11 cellular contexts compared by ENCODE assay signal in genomic region chr19:15374796-15375440, GRCh38. TPM values are rescaled to one million over a fixed set of nuclear protein-coding genes. Genes with fewer than 3 reads are reported as not detected.
DNase-seq lines count a peak whose midpoint lies in the region; ATAC-seq and TF ChIP-seq lines count a peak whose summit lies in the region.
"Had no signal": no experiment of that assay in that cellular context is flagged by ENCODE, and none has a peak within 500 bp of the region (broad histone marks: within the 10 kb centered on the region; RNA-seq: fewer than 3 reads in every experiment).

No MANE protein-coding gene starts in this region.

- no peak for ATAC-seq in activated CD8-positive, alpha-beta T cell treated with anti-CD3 and anti-CD28 coated beads, Interleukin-2, amount 10 ng/mL, durations not matched to agents 7 days and 5 days
- ATAC-seq in activated CD8-positive, alpha-beta T cell treated with anti-CD3 and anti-CD28 coated beads for 36 hours, result no peak

- H3K9me3 Mint-ChIP-seq in activated CD8-positive, alpha-beta T cell treated with anti-CD3 and anti-CD28 coated beads, Interleukin-2, amount 10 ng/mL, durations not matched to agents 7 days and 5 days (ENCODE audit: insufficient read depth), result no peaks in the 10 kb centered on the region
- H3K9me3 Mint-ChIP-seq in activated CD8-positive, alpha-beta T cell treated with anti-CD3 and anti-CD28 coated beads for 36 hours, result no peaks in the 10 kb centered on the region
- no peaks in the 10 kb centered on the region for H3K9me3 Mint-ChIP-seq in neural crest cell
- no peaks in the 10 kb centered on the region for H3K9me3 Mint-ChIP-seq in activated T-helper 2 cell treated with anti-CD3 and anti-CD28 coated beads, Interferon-gamma antibody, Interleukin-2, Interleukin-4, amounts not matched to agents 10 μg/mL and 5 μg/mL and 100 μg/mL, durations not matched to agents 14 hours and 24 hours and 36 hours

- H3K4me1 Mint-ChIP-seq in activated CD8-positive, alpha-beta T cell treated with anti-CD3 and anti-CD28 coated beads, Interleukin-2, amount 10 ng/mL, durations not matched to agents 7 days and 5 days (ENCODE audit: low read depth), result peaks cover 22% of the 10 kb centered on the region
- H3K4me1 Mint-ChIP-seq in activated CD8-positive, alpha-beta T cell treated with anti-CD3 and anti-CD28 coated beads for 36 hours (ENCODE audit: low read depth), result peaks cover 26% of the 10 kb centered on the region
- H3K4me1 Mint-ChIP-seq in neural crest cell, result peaks cover 23% of the 10 kb centered on the region
- peaks cover 16% of the 10 kb centered on the region for H3K4me1 Mint-ChIP-seq in activated T-helper 2 cell treated with anti-CD3 and anti-CD28 coated beads, Interferon-gamma antibody, Interleukin-2, Interleukin-4, amounts not matched to agents 10 μg/mL and 5 μg/mL and 100 μg/mL, durations not matched to agents 14 hours and 24 hours and 36 hours (ENCODE audit: low read depth)

- H3K27me3 ChIP-seq in tibial nerve, result no peaks in the 10 kb centered on the region
- H3K27me3 ChIP-seq: ovary had no signal

- H3K27ac Mint-ChIP-seq in activated CD8-positive, alpha-beta T cell treated with anti-CD3 and anti-CD28 coated beads, Interleukin-2, amount 10 ng/mL, durations not matched to agents 7 days and 5 days, result peak overlapping the region; percentile 25
- H3K27ac Mint-ChIP-seq in activated CD8-positive, alpha-beta T cell treated with anti-CD3 and anti-CD28 coated beads for 36 hours, result no peak overlapping the region
- H3K27ac Mint-ChIP-seq in neural crest cell (ENCODE audit: unreplicated experiment), result no peak overlapping the region
- no peak overlapping the region for H3K27ac Mint-ChIP-seq in activated T-helper 2 cell treated with anti-CD3 and anti-CD28 coated beads, Interferon-gamma antibody, Interleukin-2, Interleukin-4, amounts not matched to agents 10 μg/mL and 5 μg/mL and 100 μg/mL, durations not matched to agents 14 hours and 24 hours and 36 hours

- no peak for TF ChIP-seq CTCF in activated CD8-positive, alpha-beta T cell treated with anti-CD3 and anti-CD28 coated beads for 36 hours (IDR thresholded peaks at IDR 0.05)
- no peak for TF ChIP-seq CTCF in epithelial cell of proximal tubule (conservative IDR thresholded peaks at IDR 0.05; ENCODE audit: low read depth, low read length)
- TF ChIP-seq CTCF in neural crest cell (conservative IDR thresholded peaks at IDR 0.05), result no peak
- TF ChIP-seq CTCF in tibial nerve (IDR thresholded peaks at IDR 0.05), result no peak

- intact Hi-C loops in activated CD8-positive, alpha-beta T cell treated with anti-CD3 and anti-CD28 coated beads for 36 hours (cut with micrococcal nuclease), result loop anchor here (5.0 kb wide), 1 partner anchor 182 kb away; no protein-coding TSS in a partner anchor
- intact Hi-C loops in activated T-helper 2 cell treated with anti-CD3 and anti-CD28 coated beads, Interferon-gamma antibody, Interleukin-2, Interleukin-4, amounts not matched to agents 10 μg/mL and 5 μg/mL and 100 μg/mL, durations not matched to agents 14 hours and 24 hours and 36 hours (cut with micrococcal nuclease), result loop anchor here (5.0 kb wide), 1 partner anchor 88 kb away; no protein-coding TSS in a partner anchor

- DNase-seq in activated CD8-positive, alpha-beta T cell treated with anti-CD3 and anti-CD28 coated beads, Interleukin-2, amount 10 ng/mL, durations not matched to agents 7 days and 5 days, result no peak
- DNase-seq in activated CD8-positive, alpha-beta T cell treated with anti-CD3 and anti-CD28 coated beads for 36 hours, result no peak
- DNase-seq in epithelial cell of proximal tubule (ENCODE audit: low read depth) (peak; percentile 38), neural crest cell (ENCODE audit: low read depth, low spot score) (no peak), tibial nerve (ENCODE audit: low spot score in 2 of 2) (no peak), NCI-H146 (lab: John Stamatoyannopoulos, UW) (no peak), T1000 (lab: John Stamatoyannopoulos, UW) (no peak)
- no peak for DNase-seq in activated T-helper 2 cell treated with anti-CD3 and anti-CD28 coated beads, Interferon-gamma antibody, Interleukin-2, Interleukin-4, amounts not matched to agents 10 μg/mL and 5 μg/mL and 100 μg/mL, durations not matched to agents 14 hours and 24 hours and 36 hours (ENCODE audit: low spot score)
- DNase-seq: 8988T, OCI-M1 had no signal

- H3K4me1 ChIP-seq in tibial nerve, result peaks cover 0 to 56% (median 41%) of the 10 kb centered on the region in 4 donors

- 15 to 28% methylated on average over 12 to 19 of the region's 24 CpGs for WGBS in tibial nerve, 2 donors

- TF ChIP-seq POLR2A in tibial nerve (IDR thresholded peaks at IDR 0.05), result no peak

- no peak overlapping the region for H3K4me3 Mint-ChIP-seq in activated CD8-positive, alpha-beta T cell treated with anti-CD3 and anti-CD28 coated beads, Interleukin-2, amount 10 ng/mL, durations not matched to agents 7 days and 5 days
- H3K4me3 Mint-ChIP-seq in activated CD8-positive, alpha-beta T cell treated with anti-CD3 and anti-CD28 coated beads for 36 hours, result no peak overlapping the region
- peak overlapping the region; percentile 56 for H3K4me3 Mint-ChIP-seq in neural crest cell
- H3K4me3 Mint-ChIP-seq in activated T-helper 2 cell treated with anti-CD3 and anti-CD28 coated beads, Interferon-gamma antibody, Interleukin-2, Interleukin-4, amounts not matched to agents 10 μg/mL and 5 μg/mL and 100 μg/mL, durations not matched to agents 14 hours and 24 hours and 36 hours (ENCODE audit: low read depth), result no peak overlapping the region

- TF ChIP-seq EP300 in tibial nerve (IDR thresholded peaks at IDR 0.05), result peak in 1 of 2 donors; percentile 50

- POLR2A ChIA-PET in activated CD8-positive, alpha-beta T cell treated with anti-CD3 and anti-CD28 coated beads, Interleukin-2, amount 10 ng/mL, durations not matched to agents 7 days and 5 days (lab: Charles Lee), result no interaction called here
- POLR2A ChIA-PET in activated CD8-positive, alpha-beta T cell treated with anti-CD3 and anti-CD28 coated beads for 36 hours (lab: Charles Lee), result interaction anchor here (1.1 to 6.7 kb wide), 2 partner anchors 11 to 15 kb away, joined by 3 to 34 read pairs; no protein-coding TSS in a partner anchor

- H3K4me3 ChIP-seq in epithelial cell of proximal tubule (ENCODE audit: low read depth, low read length), result peak overlapping the region; percentile 13
- H3K4me3 ChIP-seq in tibial nerve, result peak overlapping the region in 1 of 4 donors; percentile 6
- H3K4me3 ChIP-seq: ovary had no signal

- H3K36me3 Mint-ChIP-seq in activated CD8-positive, alpha-beta T cell treated with anti-CD3 and anti-CD28 coated beads, Interleukin-2, amount 10 ng/mL, durations not matched to agents 7 days and 5 days (ENCODE audit: low read depth), result peaks cover 49% of the 10 kb centered on the region
- H3K36me3 Mint-ChIP-seq in activated CD8-positive, alpha-beta T cell treated with anti-CD3 and anti-CD28 coated beads for 36 hours (ENCODE audit: low read depth), result peaks cover 29% of the 10 kb centered on the region
- peaks cover 4% of the 10 kb centered on the region for H3K36me3 Mint-ChIP-seq in neural crest cell (ENCODE audit: low read depth)
- H3K36me3 Mint-ChIP-seq in activated T-helper 2 cell treated with anti-CD3 and anti-CD28 coated beads, Interferon-gamma antibody, Interleukin-2, Interleukin-4, amounts not matched to agents 10 μg/mL and 5 μg/mL and 100 μg/mL, durations not matched to agents 14 hours and 24 hours and 36 hours (ENCODE audit: low read depth), result peaks cover 43% of the 10 kb centered on the region

- no peaks in the 10 kb centered on the region for H3K9me3 ChIP-seq in tibial nerve
- H3K9me3 ChIP-seq: ovary had no signal

- peaks cover 5 to 42% (median 26%) of the 10 kb centered on the region in 3 donors for H3K36me3 ChIP-seq in tibial nerve
- H3K36me3 ChIP-seq: ovary had no signal

- no peaks in the 10 kb centered on the region for H3K27me3 Mint-ChIP-seq in activated CD8-positive, alpha-beta T cell treated with anti-CD3 and anti-CD28 coated beads, Interleukin-2, amount 10 ng/mL, durations not matched to agents 7 days and 5 days (ENCODE audit: low read depth)
- H3K27me3 Mint-ChIP-seq in activated CD8-positive, alpha-beta T cell treated with anti-CD3 and anti-CD28 coated beads for 36 hours, result no peaks in the 10 kb centered on the region
- peaks cover 5% of the 10 kb centered on the region for H3K27me3 Mint-ChIP-seq in neural crest cell (ENCODE audit: low read depth)
- no peaks in the 10 kb centered on the region for H3K27me3 Mint-ChIP-seq in activated T-helper 2 cell treated with anti-CD3 and anti-CD28 coated beads, Interferon-gamma antibody, Interleukin-2, Interleukin-4, amounts not matched to agents 10 μg/mL and 5 μg/mL and 100 μg/mL, durations not matched to agents 14 hours and 24 hours and 36 hours (ENCODE audit: low read depth)

- CTCF ChIA-PET in activated CD8-positive, alpha-beta T cell treated with anti-CD3 and anti-CD28 coated beads, Interleukin-2, amount 10 ng/mL, durations not matched to agents 7 days and 5 days (lab: Charles Lee), result interaction anchor here (6.5 kb wide), 1 partner anchor 45 kb away, joined by 53 read pairs; the partner anchor contains the start of gene AKAP8L
- CTCF ChIA-PET in activated CD8-positive, alpha-beta T cell treated with anti-CD3 and anti-CD28 coated beads for 36 hours (lab: Charles Lee), result no interaction called here

- peak overlapping the region; percentile 23 to 79 (median 70) for H3K27ac ChIP-seq in tibial nerve
- H3K27ac ChIP-seq: ovary had no signal

RNA-seq across cellular contexts. Expression of gene AKAP8, which starts 4.7 kb away (rescaled TPM):
- total RNA-seq in activated CD8-positive, alpha-beta T cell treated with anti-CD3 and anti-CD28 coated beads, Interleukin-2, amount 10 ng/mL, durations not matched to agents 7 days and 5 days, result 10 to 100 TPM; 47.4 to 48.0 TPM
- 10 to 100 TPM; 47.6 to 48.2 TPM for total RNA-seq in activated CD8-positive, alpha-beta T cell treated with anti-CD3 and anti-CD28 coated beads for 36 hours
- total RNA-seq in epithelial cell of proximal tubule, result 14.1 and 23.8 TPM in 2 replicates
- 41.3 and 43.1 TPM in 2 replicates for total RNA-seq in neural crest cell
- 10 to 100 TPM; 26.4 to 58.5 (median 55.9) TPM for total RNA-seq in tibial nerve
- 56.0 and 62.1 TPM in 2 replicates for total RNA-seq in activated T-helper 2 cell treated with anti-CD3 and anti-CD28 coated beads, Interferon-gamma antibody, Interleukin-2, Interleukin-4, amounts not matched to agents 10 μg/mL and 5 μg/mL and 100 μg/mL, durations not matched to agents 14 hours and 24 hours and 36 hours

RNA-seq across cellular contexts. Expression of gene BRD4, which starts 42.6 kb away (rescaled TPM):
- total RNA-seq in activated CD8-positive, alpha-beta T cell treated with anti-CD3 and anti-CD28 coated beads, Interleukin-2, amount 10 ng/mL, durations not matched to agents 7 days and 5 days, result 100 to 1,000 TPM; 102 to 108 TPM
- total RNA-seq in activated CD8-positive, alpha-beta T cell treated with anti-CD3 and anti-CD28 coated beads for 36 hours, result 10 to 100 TPM; 94.3 to 99.6 TPM
- 14.7 and 18.9 TPM in 2 replicates for total RNA-seq in epithelial cell of proximal tubule
- 152 and 158 TPM in 2 replicates for total RNA-seq in neural crest cell
- total RNA-seq in tibial nerve, result 10 to 100 TPM; 34.7 to 69.6 (median 36.0) TPM
- 104 and 108 TPM in 2 replicates for total RNA-seq in activated T-helper 2 cell treated with anti-CD3 and anti-CD28 coated beads, Interferon-gamma antibody, Interleukin-2, Interleukin-4, amounts not matched to agents 10 μg/mL and 5 μg/mL and 100 μg/mL, durations not matched to agents 14 hours and 24 hours and 36 hours

RNA-seq across cellular contexts. Expression of gene AKAP8L, which starts 43.9 kb away (rescaled TPM):
- 10 to 100 TPM; 83.8 to 86.7 TPM for total RNA-seq in activated CD8-positive, alpha-beta T cell treated with anti-CD3 and anti-CD28 coated beads, Interleukin-2, amount 10 ng/mL, durations not matched to agents 7 days and 5 days
- 10 to 100 TPM; 83.1 to 88.8 TPM for total RNA-seq in activated CD8-positive, alpha-beta T cell treated with anti-CD3 and anti-CD28 coated beads for 36 hours
- total RNA-seq in epithelial cell of proximal tubule (52.2 and 89.9 TPM in 2 replicates), neural crest cell (154 and 163 TPM in 2 replicates), tibial nerve (100 to 1,000 TPM; 170 to 248 (median 183) TPM)
- total RNA-seq in activated T-helper 2 cell treated with anti-CD3 and anti-CD28 coated beads, Interferon-gamma antibody, Interleukin-2, Interleukin-4, amounts not matched to agents 10 μg/mL and 5 μg/mL and 100 μg/mL, durations not matched to agents 14 hours and 24 hours and 36 hours, result 76.6 and 87.4 TPM in 2 replicates
